8 cellular contexts compared by ENCODE assay signal in the genomic region with DNA sequence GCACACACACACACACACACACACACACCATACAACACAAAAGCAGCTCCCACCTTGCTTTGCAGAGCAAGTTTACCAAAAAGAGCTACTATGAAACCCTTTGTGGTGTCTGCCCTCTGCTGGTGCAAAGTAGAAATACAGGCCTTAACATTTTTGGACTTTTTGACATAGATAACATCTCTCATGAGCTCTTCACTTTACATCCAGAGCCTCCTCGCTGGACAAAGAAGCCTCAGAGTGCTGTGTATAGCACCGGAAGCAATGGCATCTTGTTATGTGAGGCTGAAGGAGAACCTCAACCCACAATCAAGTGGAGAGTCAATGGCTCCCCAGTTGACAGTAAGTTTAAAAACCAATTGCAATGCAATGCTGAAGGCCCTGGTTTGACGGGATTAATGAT.
DNase-seq lines count a peak whose midpoint lies in the region; ATAC-seq, FAIRE-seq and TF ChIP-seq lines count a peak whose summit lies in the region.

No MANE protein-coding gene starts in this region.

- peak; percentile 19 for FAIRE-seq in A204.1 (lab: Jason Lieb, UNC)

- peak; percentile 59 for ATAC-seq in esophagus mucosa

- peak; percentile 80 for TF ChIP-seq CTCF in neural crest cell (conservative IDR thresholded peaks at IDR 0.05)

- H3K9me3 Mint-ChIP-seq in neural crest cell: no peaks in the 10 kb centered on the region

- H3K27me3 Mint-ChIP-seq in neural crest cell (ENCODE audit: low read depth): peaks cover 38% of the 10 kb centered on the region

- H3K4me3 Mint-ChIP-seq in neural crest cell: no peak overlapping the region

- in situ Hi-C loops in G401 (cut with HindIII; ENCODE audit: low sequenced_read_pairs) (no loop called here), SK-MEL-5 (cut with HindIII; ENCODE audit: low pct_unique_long_range_greater_than_20kb, low sequenced_read_pairs) (no loop called here)

- no peaks in the 10 kb centered on the region for H3K36me3 Mint-ChIP-seq in neural crest cell (ENCODE audit: low read depth)

- DNase-seq in G401 (ENCODE audit: low spot score): peak; percentile 72
- peak; percentile 61 for DNase-seq in H4 (ENCODE audit: low spot score)
- DNase-seq in LoVo (ENCODE audit: low spot score): peak; percentile 29
- DNase-seq in SK-MEL-5 (ENCODE audit: low read depth, low spot score): peak; percentile 91
- DNase-seq in neural crest cell (ENCODE audit: low read depth, low spot score): peak; percentile 46
- no peak for DNase-seq in epidermal melanocyte (ENCODE audit: insufficient read length, low spot score)

- no peak overlapping the region for H3K27ac Mint-ChIP-seq in neural crest cell (ENCODE audit: unreplicated experiment)

- no peaks in the 10 kb centered on the region for H3K4me1 Mint-ChIP-seq in neural crest cell
